Comparison of ENCODE assay signal across 26 cellular contexts in the genomic region with DNA sequence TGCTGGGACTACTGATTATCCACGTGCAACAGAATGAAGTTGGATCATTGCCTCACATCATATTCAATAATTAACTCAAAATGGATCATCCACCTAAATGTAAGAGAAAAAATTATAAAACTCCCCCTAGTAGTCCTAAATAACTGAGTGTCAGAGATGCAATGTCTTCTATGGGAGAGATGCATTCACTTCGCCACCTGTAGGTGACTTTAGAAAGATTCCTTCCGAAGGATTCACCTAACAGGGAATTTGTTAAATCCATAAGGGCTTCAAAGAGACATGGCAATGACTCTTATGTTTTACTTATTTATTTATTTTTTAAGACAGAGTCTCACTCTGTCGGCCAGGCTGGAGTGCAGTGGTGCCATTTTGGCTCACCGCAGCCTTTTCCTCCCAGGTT.
DNase-seq lines count a peak whose midpoint lies in the region; TF ChIP-seq lines count a peak whose summit lies in the region.
"Had no signal": no experiment of that assay in that cellular context is flagged by ENCODE, and none has a peak within 500 bp of the region (broad histone marks: within the 10 kb centered on the region; RNA-seq: fewer than 3 reads in every experiment).

No MANE protein-coding gene starts in this region.

- H3K4me3 ChIP-seq in GM23248, result no peak overlapping the region
- H3K4me3 ChIP-seq: BLaER1, gastroesophageal sphincter, HAP-1, left lung, psoas muscle had no signal

- H3K4me1 Mint-ChIP-seq in neural crest cell, result no peaks in the 10 kb centered on the region
- H3K4me1 Mint-ChIP-seq: activated B cell treated with CpG ODN at 0.5 μM for 24 hours; central memory CD8-positive, alpha-beta T cell had no signal

- H3K36me3 ChIP-seq in GM23248 (ENCODE audit: low read depth), result no peaks in the 10 kb centered on the region
- H3K36me3 ChIP-seq: BLaER1, gastroesophageal sphincter, HAP-1, left lung had no signal

- H3K27me3 Mint-ChIP-seq in neural crest cell (ENCODE audit: low read depth), result no peaks in the 10 kb centered on the region
- H3K27me3 Mint-ChIP-seq: activated B cell treated with CpG ODN at 0.5 μM for 24 hours; central memory CD8-positive, alpha-beta T cell had no signal

- H3K27ac Mint-ChIP-seq in neural crest cell (ENCODE audit: unreplicated experiment), result no peak overlapping the region
- H3K27ac Mint-ChIP-seq: activated B cell treated with CpG ODN at 0.5 μM for 24 hours; activated T-cell treated with anti-CD3 and anti-CD28 coated beads, Interleukin-2, amount 50 U/mL, for 72 hours had no signal

- H3K9me3 Mint-ChIP-seq in neural crest cell, result no peaks in the 10 kb centered on the region
- H3K9me3 Mint-ChIP-seq: activated B cell treated with CpG ODN at 0.5 μM for 24 hours had no signal

- H3K79me2 ChIP-seq in GM23248 (ENCODE audit: insufficient read depth), result no peaks in the 10 kb centered on the region

- H3K27ac ChIP-seq in VCaP (no peak overlapping the region), GM23248 (no peak overlapping the region)
- H3K27ac ChIP-seq: BLaER1, gastroesophageal sphincter, left lung, psoas muscle had no signal

- no peaks in the 10 kb centered on the region for H3K9me2 ChIP-seq in GM23248 (ENCODE audit: insufficient read depth)

- H4K20me1 ChIP-seq in GM23248 (ENCODE audit: insufficient read depth), result no peaks in the 10 kb centered on the region
- H4K20me1 ChIP-seq: BLaER1 had no signal

- H3K36me3 Mint-ChIP-seq in neural crest cell (ENCODE audit: low read depth), result no peaks in the 10 kb centered on the region

- no peak overlapping the region for H3K9ac ChIP-seq in GM23248
- H3K9ac ChIP-seq: BLaER1 had no signal

- in situ Hi-C loops in GM23248 (cut with MboI), result no loop called here

- H3K9me3 ChIP-seq in GM23248 (ENCODE audit: low read depth), result no peaks in the 10 kb centered on the region
- H3K9me3 ChIP-seq: BLaER1, gastroesophageal sphincter, HAP-1, left lung, psoas muscle had no signal

- H3F3A ChIP-seq in GM23248 (ENCODE audit: insufficient read depth), result no peaks in the 10 kb centered on the region

- H3K4me2 ChIP-seq in GM23248 (ENCODE audit: unreplicated experiment), result no peak overlapping the region
- H3K4me2 ChIP-seq: BLaER1 had no signal

- WGBS in GM23248 (ENCODE audit: low coverage in 1 of 2, low lambda C conversion rate in 2 of 2, missing lambda C conversion rate in 2 of 2), 2 experiments, result 81 to 83% methylated on average over 5 of the region's 5 CpGs

- no peaks in the 10 kb centered on the region for H3K27me3 ChIP-seq in GM23248 (replicated peaks; ENCODE audit: insufficient read depth)
- H3K27me3 ChIP-seq: BLaER1, gastroesophageal sphincter, left lung had no signal

- DNase-seq in SIG-M5 treated with dmso at 0.1 percent for 504 hours (lab: John Stamatoyannopoulos, UW; ENCODE audit: unreplicated experiment) (peak; percentile 4), SIG-M5 (lab: John Stamatoyannopoulos, UW) (no peak), HT-29 (ENCODE audit: low spot score) (peak; percentile 52), neural crest cell (ENCODE audit: low read depth, low spot score) (no peak), GM23248 (no peak), DMS79 (lab: John Stamatoyannopoulos, UW) (no peak)
- DNase-seq in activated CD8-positive, alpha-beta memory T cell treated with anti-CD3 and anti-CD28 coated beads for 24 hours, result no peak
- DNase-seq: activated B cell treated with CpG ODN at 0.5 μM for 24 hours; activated naive CD4-positive, alpha-beta T cell; activated T-cell treated with anti-CD3 and anti-CD28 coated beads, Interleukin-2, amount 50 U/mL, for 72 hours; dermis blood vessel endothelial cell; hippocampal formation; KG1; left lung; NCI-H146; NCI-H510A treated with DMSO at 0.1 percent for 48 hours; occipital lobe; psoas muscle; stimulated activated CD4-positive, alpha-beta T cell treated with anti-CD3 and anti-CD28 coated beads, Interleukin-15, amount 100 ng/mL, for 24 hours; stimulated activated naive CD4-positive, alpha-beta T cell treated with Interleukin-2 at 50 U/mL for 16 hours; T-helper 9 cell had no signal

- no peak overlapping the region for H3K4me3 Mint-ChIP-seq in neural crest cell
- H3K4me3 Mint-ChIP-seq: activated B cell treated with CpG ODN at 0.5 μM for 24 hours; activated T-cell treated with anti-CD3 and anti-CD28 coated beads, Interleukin-2, amount 50 U/mL, for 72 hours; central memory CD8-positive, alpha-beta T cell had no signal

- H3K4me1 ChIP-seq in GM23248 (ENCODE audit: insufficient read depth), result no peaks in the 10 kb centered on the region
- H3K4me1 ChIP-seq: BLaER1, gastroesophageal sphincter, HAP-1, left lung, psoas muscle had no signal

- TF ChIP-seq CTCF in VCaP (conservative IDR thresholded peaks at IDR 0.05) (peak; percentile 75), neural crest cell (conservative IDR thresholded peaks at IDR 0.05) (peak; percentile 22)

- H2AFZ ChIP-seq in GM23248, result no peak overlapping the region

Comparison
In these comparisons a context has a peak if more than half of its experiments do, and no peak if none do; other contexts are left out.
1. DNase-seq: peak in SIG-M5 treated with dmso at 0.1 percent for 504 hours (single experiment) and HT-29 (single experiment); none in SIG-M5 (single experiment), neural crest cell (single experiment), activated CD8-positive, alpha-beta memory T cell treated with anti-CD3 and anti-CD28 coated beads for 24 hours (single experiment), GM23248 (single experiment) and DMS79 (single experiment).